19 cellular contexts compared by ENCODE assay signal in the genomic region with DNA sequence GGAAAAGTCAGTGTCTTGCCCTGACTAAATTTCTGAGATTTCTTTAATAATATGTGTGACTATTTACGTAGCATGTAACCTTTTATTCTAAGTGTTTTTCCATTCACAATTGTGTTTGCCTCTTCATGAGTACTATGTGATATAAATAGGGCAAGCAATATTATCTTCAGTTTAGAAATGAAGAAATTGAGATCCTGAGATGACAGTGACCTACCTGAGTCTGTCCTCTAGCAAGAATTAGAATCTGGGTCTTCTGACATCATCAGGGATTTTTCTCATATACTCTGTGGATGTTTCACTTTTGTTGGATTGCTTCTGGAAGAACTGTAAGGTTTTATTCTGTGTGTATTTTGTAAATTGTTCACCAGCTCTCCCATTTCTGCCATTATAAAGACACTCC. TPM values are rescaled to one million over a fixed set of nuclear protein-coding genes. Genes with fewer than 3 reads are reported as not detected.
DNase-seq lines count a peak whose midpoint lies in the region; ATAC-seq, FAIRE-seq and TF ChIP-seq lines count a peak whose summit lies in the region.
"Had no signal": no experiment of that assay in that cellular context is flagged by ENCODE, and none has a peak within 500 bp of the region (broad histone marks: within the 10 kb centered on the region; RNA-seq: fewer than 3 reads in every experiment).

No MANE protein-coding gene starts in this region.

- TF ChIP-seq CTCF in GM13976 (IDR thresholded peaks at IDR 0.05; ENCODE audit: borderline replicate concordance, control extremely low read depth, extremely low read depth, insufficient read depth, missing control alignments) (no peak), RWPE1 (conservative IDR thresholded peaks at IDR 0.05; ENCODE audit: low read depth) (no peak)

- POLR2A ChIA-PET in RWPE1 (lab: Yijun Ruan, JAX; ENCODE audit: low non-redundant PET): no interaction called here

- peak; percentile 73 for ATAC-seq in activated T-helper 17 cell treated with anti-CD3 and anti-CD28 coated beads, Interleukin-2, amount 50 U/mL, for 72 hours (replicated peaks)
- ATAC-seq: CD8-positive, alpha-beta T cell had no signal

- H3K27me3 Mint-ChIP-seq in activated T-helper 17 cell treated with anti-CD3 and anti-CD28 coated beads, Interleukin-2, amount 50 U/mL, for 72 hours: no peaks in the 10 kb centered on the region
- H3K27me3 Mint-ChIP-seq: B cell, IgD-negative memory B cell had no signal

- H3K27ac ChIP-seq in RWPE1: no peak overlapping the region
- H3K27ac ChIP-seq: BLaER1 treated with 17β-estradiol and CSF1 and Interleukin-3, amounts not matched to agents 10 nM and 100 nM had no signal

- peak; percentile 31 for DNase-seq in GM13976 (ENCODE audit: low spot score)
- DNase-seq in GM19239 (ENCODE audit: insufficient read length, low spot score): no peak
- no peak for DNase-seq in OCI-M1 (lab: John Stamatoyannopoulos, UW)
- DNase-seq in RWPE1 (ENCODE audit: low spot score): no peak
- no peak for DNase-seq in glomerular visceral epithelial cell (ENCODE audit: extremely low spot score)
- DNase-seq: CD8-positive, alpha-beta T cell; DMS 273 treated with DMSO at 0.1 percent for 48 hours; DMS53; DND-41; EL; H9; Karpas-422; KBM-7 had no signal

- no peak overlapping the region for H3K27ac Mint-ChIP-seq in activated T-helper 17 cell treated with anti-CD3 and anti-CD28 coated beads, Interleukin-2, amount 50 U/mL, for 72 hours
- H3K27ac Mint-ChIP-seq: B cell; CD8-positive, alpha-beta T cell; H9; IgD-negative memory B cell had no signal

- H3K36me3 Mint-ChIP-seq in activated T-helper 17 cell treated with anti-CD3 and anti-CD28 coated beads, Interleukin-2, amount 50 U/mL, for 72 hours (ENCODE audit: low read depth): no peaks in the 10 kb centered on the region
- H3K36me3 Mint-ChIP-seq: CD8-positive, alpha-beta T cell had no signal

- H3K9me3 Mint-ChIP-seq in activated T-helper 17 cell treated with anti-CD3 and anti-CD28 coated beads, Interleukin-2, amount 50 U/mL, for 72 hours: no peaks in the 10 kb centered on the region
- H3K9me3 Mint-ChIP-seq: CD8-positive, alpha-beta T cell; H9 had no signal

- H3K4me3 Mint-ChIP-seq in activated T-helper 17 cell treated with anti-CD3 and anti-CD28 coated beads, Interleukin-2, amount 50 U/mL, for 72 hours: no peak overlapping the region
- H3K4me3 Mint-ChIP-seq: B cell; CD8-positive, alpha-beta T cell; H9; IgD-negative memory B cell had no signal

- in situ Hi-C loops in GM13976 (cut with MboI; ENCODE audit: low sequenced_read_pairs, unreplicated experiment): no loop called here

- peak; percentile 26 for FAIRE-seq in GM19239 (lab: Jason Lieb, UNC)
- FAIRE-seq: H1, HTR-8/SVneo had no signal

- CTCF ChIA-PET in RWPE1 (lab: Yijun Ruan, JAX): no interaction called here

- H3K4me1 Mint-ChIP-seq in activated T-helper 17 cell treated with anti-CD3 and anti-CD28 coated beads, Interleukin-2, amount 50 U/mL, for 72 hours: peaks cover 5% of the 10 kb centered on the region
- H3K4me1 Mint-ChIP-seq: B cell had no signal

RNA-seq across cellular contexts. Expression of a gene that starts 35.0 kb away (rescaled TPM):
- 10 to 100 TPM in 1 of 2 donors, 1 to 10 TPM in 1; 5.8 to 11.2 TPM for total RNA-seq in activated T-helper 17 cell treated with anti-CD3 and anti-CD28 coated beads, Interleukin-2, amount 50 U/mL, for 72 hours
